Comparison of ENCODE assay signal across 9 cellular contexts in genomic region chr11:62444271-62444833, GRCh38. TPM values are rescaled to one million over a fixed set of nuclear protein-coding genes. Genes with fewer than 3 reads are reported as not detected.
A peak's percentile ranks its signal among the peaks of the same experiment; 100 is the strongest.
DNase-seq lines count a peak whose midpoint lies in the region; ATAC-seq and TF ChIP-seq lines count a peak whose summit lies in the region.
"Had no signal": no experiment of that assay in that cellular context is flagged by ENCODE, and none has a peak within 500 bp of the region (broad histone marks: within the 10 kb centered on the region; RNA-seq: fewer than 3 reads in every experiment).

No MANE protein-coding gene starts in this region.

- in situ Hi-C loops in mammary epithelial cell (cut with MboI; ENCODE audit: low sequenced_read_pairs in 2 of 2) = loop anchor here in 1 of 2 donors (5.0 to 10.0 kb wide), 2 partner anchors 60 to 93 kb away; no protein-coding TSS in a partner anchor

- peak overlapping the region; percentile 18; the same call in 1 of the 2 replicates for H2AFZ ChIP-seq in KMS-11 (ENCODE audit: low read depth)
- H2AFZ ChIP-seq in mammary epithelial cell (ENCODE audit: low read depth, low read length) = peak overlapping the region; percentile 84

- H3K27me3 ChIP-seq in KMS-11 (ENCODE audit: insufficient read depth, low read depth) (no peaks in the 10 kb centered on the region), mammary epithelial cell (ENCODE audit: insufficient read depth, low read length) (no peaks in the 10 kb centered on the region), layer of hippocampus (ENCODE audit: control insufficient read depth, insufficient read depth, low read length) (no peaks in the 10 kb centered on the region)

- TF ChIP-seq CTCF in KMS-11 (conservative IDR thresholded peaks at IDR 0.05; ENCODE audit: low read depth, low read length) = no peak
- no peak for TF ChIP-seq CTCF in mammary epithelial cell (conservative IDR thresholded peaks at IDR 0.05 in 1 of 2, IDR thresholded peaks at IDR 0.05 in 1 of 2; ENCODE audit: extremely low read depth in 1 of 2, insufficient read depth in 1 of 2, low read depth in 1 of 2, low read length in 2 of 2)

- H3K36me3 ChIP-seq in KMS-11 (ENCODE audit: insufficient read depth) (no peaks in the 10 kb centered on the region), mammary epithelial cell (ENCODE audit: insufficient read depth, low read length) (no peaks in the 10 kb centered on the region)

- H3K4me3 ChIP-seq in KMS-11 (IDR thresholded peaks at IDR 0.05; ENCODE audit: insufficient read depth, low read depth, low read length) = no peak overlapping the region
- H3K4me3 ChIP-seq in mammary epithelial cell (replicated peaks in 1 of 3; ENCODE audit: insufficient read depth in 1 of 3, low read depth in 2 of 3, low read length in 3 of 3) = peak overlapping the region; percentile 18 to 47 (median 39)

- H3K27me3 Mint-ChIP-seq in T-helper 2 cell treated with Interferon-gamma antibody and Interleukin-4, amounts not matched to agents 5 μg/mL and 100 μg/mL, for 36 hours (ENCODE audit: low read depth) = peaks cover 22% of the 10 kb centered on the region

- H3K4me1 Mint-ChIP-seq in T-helper 2 cell treated with Interferon-gamma antibody and Interleukin-4, amounts not matched to agents 5 μg/mL and 100 μg/mL, for 36 hours (ENCODE audit: low read depth) = peaks cover 13% of the 10 kb centered on the region

- BruUV-seq in mammary epithelial cell (replicated peaks; lab: Mats Ljungman, UMichigan) = TSS peak; percentile 43

- 9% methylated on average over 23 of the region's 23 CpGs for WGBS in mammary epithelial cell (ENCODE audit: low coverage, missing lambda C conversion rate)

- H3K4me1 ChIP-seq in KMS-11 (ENCODE audit: low read depth, poor library complexity, severe bottlenecking) = peaks cover 39% of the 10 kb centered on the region
- peaks cover 4% of the 10 kb centered on the region for H3K4me1 ChIP-seq in mammary epithelial cell (ENCODE audit: insufficient read depth, low read length)

- CTCF ChIA-PET in mammary epithelial cell (lab: Charles Lee; ENCODE audit: low non-redundant PET) = interaction anchor here (0.6 to 0.7 kb wide), 2 partner anchors 20 to 117 kb away, joined by 3 to 4 read pairs; no protein-coding TSS in a partner anchor

- DNase-seq in Ammon's horn (ENCODE audit: low spot score) (peak; percentile 83), mammary epithelial cell (no peak), SHP77 treated with DMSO at 0.1 percent for 48 hours (lab: John Stamatoyannopoulos, UW) (no peak)
- peak; percentile 26 for DNase-seq in T-helper 2 cell treated with Interferon-gamma antibody and Interleukin-4, amounts not matched to agents 5 μg/mL and 100 μg/mL, for 36 hours (ENCODE audit: low spot score)
- DNase-seq in stimulated activated CD4-positive, alpha-beta T cell treated with anti-CD3 and anti-CD28 coated beads, Interleukin-12 subunit alpha, Interleukin-12 subunit beta, amount 100 ng/mL, for 48 hours (ENCODE audit: low read depth in 2 of 3, low spot score in 1 of 3) = peak; percentile 10 to 24 (median 24)

- no peak overlapping the region for H3K27ac ChIP-seq in KMS-11
- no peak overlapping the region for H3K27ac ChIP-seq in mammary epithelial cell (ENCODE audit: insufficient read depth, low read depth, low read length)
- peak overlapping the region; percentile 74 for H3K27ac ChIP-seq in layer of hippocampus (ENCODE audit: low read depth, low read length)

- dilution Hi-C loops in mammary epithelial cell (cut with HindIII; ENCODE audit: low sequenced_read_pairs) = no loop called here

- H4K20me1 ChIP-seq in KMS-11 (ENCODE audit: insufficient read depth) = no peaks in the 10 kb centered on the region
- H4K20me1 ChIP-seq in mammary epithelial cell (ENCODE audit: insufficient read depth, low read length) = no peaks in the 10 kb centered on the region

- H3K9ac ChIP-seq in KMS-11 = no peak overlapping the region
- no peak overlapping the region for H3K9ac ChIP-seq in mammary epithelial cell (ENCODE audit: insufficient read depth, low read length)

- no peaks in the 10 kb centered on the region for H3K9me3 Mint-ChIP-seq in T-helper 2 cell treated with Interferon-gamma antibody and Interleukin-4, amounts not matched to agents 5 μg/mL and 100 μg/mL, for 36 hours

- H3K9me3 ChIP-seq in mammary epithelial cell (replicated peaks; ENCODE audit: insufficient read depth, low read length) = no peaks in the 10 kb centered on the region

- intact Hi-C loops in mammary epithelial cell (cut with micrococcal nuclease) = no loop called here

- no peaks in the 10 kb centered on the region for H3K36me3 Mint-ChIP-seq in T-helper 2 cell treated with Interferon-gamma antibody and Interleukin-4, amounts not matched to agents 5 μg/mL and 100 μg/mL, for 36 hours (ENCODE audit: low read depth)

- H3K4me3 Mint-ChIP-seq in T-helper 2 cell treated with Interferon-gamma antibody and Interleukin-4, amounts not matched to agents 5 μg/mL and 100 μg/mL, for 36 hours = peak overlapping the region; percentile 76

- no peak for ATAC-seq in HG02642 (IDR thresholded peaks at IDR 0.05; ENCODE audit: poor library complexity, unreplicated experiment)

- no peak overlapping the region; the same call in 1 of the 2 replicates for H3K4me2 ChIP-seq in KMS-11
- H3K4me2 ChIP-seq in mammary epithelial cell (ENCODE audit: insufficient read depth, low read depth, low read length) = peak overlapping the region; percentile 76

- H3K27ac Mint-ChIP-seq in T-helper 2 cell treated with Interferon-gamma antibody and Interleukin-4, amounts not matched to agents 5 μg/mL and 100 μg/mL, for 36 hours = peak overlapping the region; percentile 26

- H3K79me2 ChIP-seq in KMS-11 (ENCODE audit: insufficient read depth, low read depth) = no peaks in the 10 kb centered on the region
- no peaks in the 10 kb centered on the region for H3K79me2 ChIP-seq in mammary epithelial cell (ENCODE audit: insufficient read depth, low read length)

RNA-seq across cellular contexts. Expression of gene SCGB1A1, which starts 25.5 kb away (rescaled TPM):
- not detected for total RNA-seq in mammary epithelial cell
- not detected for polyA plus RNA-seq in mammary epithelial cell
- polyA minus RNA-seq in mammary epithelial cell = not detected
- total RNA-seq: glomerular endothelial cell had no signal

Comparison
In these comparisons a context has a peak if more than half of its experiments do, and no peak if none do; other contexts are left out.
1. DNase-seq: peak in Ammon's horn (single experiment), T-helper 2 cell treated with Interferon-gamma antibody and Interleukin-4, amounts not matched to agents 5 μg/mL and 100 μg/mL, for 36 hours (single experiment) and stimulated activated CD4-positive, alpha-beta T cell treated with anti-CD3 and anti-CD28 coated beads, Interleukin-12 subunit alpha, Interleukin-12 subunit beta, amount 100 ng/mL, for 48 hours (3 of 3); none in mammary epithelial cell (single experiment) and SHP77 treated with DMSO at 0.1 percent for 48 hours (single experiment).